In genomic region chr16:89945654-89946053, GRCh38 we compare ENCODE assay signal across 26 cellular contexts. TPM values are rescaled to one million over a fixed set of nuclear protein-coding genes. Genes with fewer than 3 reads are reported as not detected.
DNase-seq lines count a peak whose midpoint lies in the region; ATAC-seq and TF ChIP-seq lines count a peak whose summit lies in the region.
"Had no signal": no experiment of that assay in that cellular context is flagged by ENCODE, and none has a peak within 500 bp of the region (broad histone marks: within the 10 kb centered on the region; RNA-seq: fewer than 3 reads in every experiment).

No MANE protein-coding gene starts in this region.

- H3K27ac ChIP-seq in H9 (ENCODE audit: insufficient read length, low read depth, low read length): no peak overlapping the region
- H3K27ac ChIP-seq in PC-3 (ENCODE audit: low read length): no peak overlapping the region
- H3K27ac ChIP-seq in lung (ENCODE audit: low read depth in 1 of 2, low read length in 1 of 2): no peak overlapping the region
- H3K27ac ChIP-seq: colonic mucosa, heart right ventricle, KMS-11, Peyer's patch, sigmoid colon, thoracic aorta had no signal

- no CpG with 5 or more reads among the region's 7 CpGs for WGBS in H9 (ENCODE audit: extremely low coverage, insufficient read length, low lambda C conversion rate)
- 62 to 71% methylated on average over 7 of the region's 7 CpGs for WGBS in lung, 2 donors

- no peak overlapping the region for H2BK20ac ChIP-seq in H9 (ENCODE audit: low read depth, low read length, poor library complexity, severe bottlenecking)

- no peak overlapping the region for H3K23ac ChIP-seq in H9 (ENCODE audit: insufficient read length, low read depth, low read length)

- DNase-seq in DMS79 (lab: John Stamatoyannopoulos, UW): peak; percentile 21
- no peak for DNase-seq in H9
- peak; percentile 30 for DNase-seq in PC-3
- DNase-seq in lung (ENCODE audit: low spot score): peak; percentile 52
- DNase-seq in osteocyte (ENCODE audit: extremely low spot score, unreplicated experiment): no peak
- no peak for DNase-seq in medulla oblongata (ENCODE audit: extremely low spot score)
- DNase-seq in glutamatergic neuron: no peak
- DNase-seq: activated CD4-positive, CD25-positive, alpha-beta regulatory T cell treated with anti-CD3 and anti-CD28 coated beads, Interleukin-2, amount 50 U/mL, for 72 hours; activated CD8-positive, alpha-beta memory T cell treated with anti-CD3 and anti-CD28 coated beads, Interleukin-2, amount 10 ng/mL, durations not matched to agents 7 days and 5 days; AML-193; colonic mucosa; GDM1; heart right ventricle; NCI-H1092 treated with DMSO at 0.1 percent for 48 hours; NCI-H2081 treated with DMSO at 0.1 percent for 48 hours; NCI-H69; sigmoid colon; stimulated activated naive B cell treated with anti-CD40 and anti-IgM and Interleukin-4, amounts not matched to agents 10 μg/mL and 1 μg/mL and 100 μg/mL, for 72 hours; T1000 had no signal

- no peaks in the 10 kb centered on the region for H4K20me1 ChIP-seq in H9 (ENCODE audit: control insufficient read depth, insufficient read depth, insufficient read length)
- H4K20me1 ChIP-seq in PC-3 (ENCODE audit: low read length): no peaks in the 10 kb centered on the region

- H3K27ac Mint-ChIP-seq in H9 (no peak overlapping the region), osteocyte (ENCODE audit: unreplicated experiment) (no peak overlapping the region), glutamatergic neuron (ENCODE audit: unreplicated experiment) (no peak overlapping the region)
- H3K27ac Mint-ChIP-seq: activated CD8-positive, alpha-beta memory T cell treated with anti-CD3 and anti-CD28 coated beads, Interleukin-2, amount 10 ng/mL, durations not matched to agents 7 days and 5 days; activated T-helper 2 cell treated with anti-CD3 and anti-CD28 coated beads, Interferon-gamma antibody, Interleukin-2, Interleukin-4, amounts not matched to agents 10 μg/mL and 5 μg/mL and 100 μg/mL, durations not matched to agents 14 hours and 24 hours and 36 hours; brain had no signal

- H3K79me2 ChIP-seq in H9 (ENCODE audit: insufficient read depth, low read length) (no peaks in the 10 kb centered on the region), PC-3 (ENCODE audit: low read length) (no peaks in the 10 kb centered on the region)

- ATAC-seq in PC-3 (no peak), lung (ENCODE audit: insufficient read depth, low FRiP score) (no peak)
- ATAC-seq: activated CD8-positive, alpha-beta memory T cell treated with anti-CD3 and anti-CD28 coated beads, Interleukin-2, amount 10 ng/mL, durations not matched to agents 7 days and 5 days; heart right ventricle; SK-N-SH treated with all-trans-retinoic acid at 6 μM for 48 hours had no signal

- no peak overlapping the region for H3K14ac ChIP-seq in H9 (ENCODE audit: insufficient read depth, low read length)

- H2BK15ac ChIP-seq in H9 (ENCODE audit: low read depth, low read length): no peak overlapping the region

- no peak overlapping the region for H3K56ac ChIP-seq in H9 (ENCODE audit: insufficient read length, low read depth, low read length)

- peaks cover 8% of the 10 kb centered on the region; the same call in 1 of the 2 replicates for H3K27me3 ChIP-seq in H9 (ENCODE audit: insufficient read depth, low read length)
- H3K27me3 ChIP-seq in PC-3 (ENCODE audit: low read length): no peaks in the 10 kb centered on the region
- no peaks in the 10 kb centered on the region for H3K27me3 ChIP-seq in lung (ENCODE audit: control insufficient read depth, insufficient read depth)
- H3K27me3 ChIP-seq: colonic mucosa, Peyer's patch, sigmoid colon had no signal

- H3K9me3 Mint-ChIP-seq in H9 (peaks cover 0 to 4% of the 10 kb centered on the region in 2 experiments; a peak in 3 of 5 replicates), osteocyte (ENCODE audit: unreplicated experiment) (no peaks in the 10 kb centered on the region), glutamatergic neuron (ENCODE audit: unreplicated experiment) (peaks cover 15% of the 10 kb centered on the region)
- H3K9me3 Mint-ChIP-seq: activated T-helper 2 cell treated with anti-CD3 and anti-CD28 coated beads, Interferon-gamma antibody, Interleukin-2, Interleukin-4, amounts not matched to agents 10 μg/mL and 5 μg/mL and 100 μg/mL, durations not matched to agents 14 hours and 24 hours and 36 hours; brain had no signal

- CTCF ChIA-PET in PC-3 (lab: Charles Lee): no interaction called here

- H3K9ac ChIP-seq in H9 (ENCODE audit: extremely low read depth, insufficient read length, low read length) (no peak overlapping the region), PC-3 (ENCODE audit: low read length) (no peak overlapping the region)
- H3K9ac ChIP-seq: KMS-11 had no signal

- no peaks in the 10 kb centered on the region for H3K9me3 ChIP-seq in H9 (ENCODE audit: control insufficient read depth, low read depth, low read length)
- H3K9me3 ChIP-seq in PC-3 (ENCODE audit: low read length): no peaks in the 10 kb centered on the region
- H3K9me3 ChIP-seq in lung (ENCODE audit: control insufficient read depth in 2 of 2, insufficient read depth in 1 of 2, low read length in 1 of 2): no peaks in the 10 kb centered on the region
- H3K9me3 ChIP-seq: Caco-2, colonic mucosa, heart right ventricle, sigmoid colon, thoracic aorta had no signal

- POLR2A ChIA-PET in PC-3 (lab: Charles Lee; ENCODE audit: unreplicated experiment): no interaction called here

- no peak overlapping the region for H4K5ac ChIP-seq in H9 (ENCODE audit: insufficient read length, low read depth, low read length)

- H3T11ph ChIP-seq in H9 (ENCODE audit: low read length): no peak overlapping the region

- no peak overlapping the region for H4K91ac ChIP-seq in H9 (ENCODE audit: insufficient read length, low read depth, low read length)

- H3K4me1 ChIP-seq in H9 (ENCODE audit: insufficient read depth, low read length) (no peaks in the 10 kb centered on the region), PC-3 (ENCODE audit: insufficient read depth, low read length) (peaks cover 4% of the 10 kb centered on the region; the same call in 1 of the 2 replicates), lung (ENCODE audit: control insufficient read depth in 2 of 2, insufficient read depth in 2 of 2, low read length in 2 of 2) (peaks cover 0 to 11% of the 10 kb centered on the region in 2 donors)

- no peaks in the 10 kb centered on the region for H3K23me2 ChIP-seq in H9 (ENCODE audit: insufficient read length, low read depth, low read length, poor library complexity, severe bottlenecking)

- H2AFZ ChIP-seq in H9 (ENCODE audit: low read length) (no peak overlapping the region), PC-3 (ENCODE audit: low read length) (no peak overlapping the region)

- no peak overlapping the region for H4K8ac ChIP-seq in H9 (replicated peaks; ENCODE audit: insufficient read length, low read depth, low read length)

- no peaks in the 10 kb centered on the region for H3K36me3 ChIP-seq in PC-3 (ENCODE audit: low read depth, low read length)
- no peaks in the 10 kb centered on the region for H3K36me3 ChIP-seq in lung (ENCODE audit: control insufficient read depth in 2 of 2, insufficient read depth in 2 of 2, low read length in 2 of 2)
- H3K36me3 ChIP-seq: colonic mucosa, heart right ventricle, Peyer's patch, sigmoid colon, thoracic aorta had no signal

- H3F3A ChIP-seq in PC-3 (ENCODE audit: low read length, unreplicated experiment): no peaks in the 10 kb centered on the region

- no peaks in the 10 kb centered on the region for H3K79me1 ChIP-seq in H9 (ENCODE audit: insufficient read depth, low read depth, low read length, poor library complexity, severe bottlenecking)

- H3K27me3 Mint-ChIP-seq in H9 (ENCODE audit: low read depth): peaks cover 49% of the 10 kb centered on the region
- H3K27me3 Mint-ChIP-seq in osteocyte (ENCODE audit: unreplicated experiment): no peaks in the 10 kb centered on the region
- H3K27me3 Mint-ChIP-seq in glutamatergic neuron (ENCODE audit: unreplicated experiment): peaks cover 18% of the 10 kb centered on the region

- no peak overlapping the region for H2BK12ac ChIP-seq in H9 (ENCODE audit: insufficient read length, low read depth, low read length)

- no peaks in the 10 kb centered on the region; a peak in 1 of 7 replicates for H3K36me3 Mint-ChIP-seq in H9 (ENCODE audit: insufficient read depth in 1 of 3, low read depth in 3 of 3)
- H3K36me3 Mint-ChIP-seq in osteocyte (ENCODE audit: unreplicated experiment): no peaks in the 10 kb centered on the region
- peaks cover 10% of the 10 kb centered on the region for H3K36me3 Mint-ChIP-seq in glutamatergic neuron (ENCODE audit: unreplicated experiment)
- H3K36me3 Mint-ChIP-seq: activated CD8-positive, alpha-beta memory T cell treated with anti-CD3 and anti-CD28 coated beads, Interleukin-2, amount 10 ng/mL, durations not matched to agents 7 days and 5 days had no signal

- no peak overlapping the region for H2BK5ac ChIP-seq in H9 (ENCODE audit: insufficient read length, low read length)

- no peaks in the 10 kb centered on the region for H3K9me2 ChIP-seq in PC-3 (replicated peaks; ENCODE audit: low read length)

- H3K4me3 Mint-ChIP-seq in H9 (no peak overlapping the region; a peak in 1 of 5 replicates), osteocyte (ENCODE audit: unreplicated experiment) (no peak overlapping the region), glutamatergic neuron (ENCODE audit: unreplicated experiment) (no peak overlapping the region)
- H3K4me3 Mint-ChIP-seq: activated CD8-positive, alpha-beta memory T cell treated with anti-CD3 and anti-CD28 coated beads, Interleukin-2, amount 10 ng/mL, durations not matched to agents 7 days and 5 days; stimulated activated naive B cell treated with anti-CD40 and anti-IgM and Interleukin-4, amounts not matched to agents 10 μg/mL and 1 μg/mL and 100 μg/mL, for 72 hours had no signal

- peak; percentile 37; the same call in 2 of the 3 replicates for TF ChIP-seq CTCF in H9 (conservative IDR thresholded peaks at IDR 0.05)
- TF ChIP-seq CTCF in PC-3 (conservative IDR thresholded peaks at IDR 0.05; ENCODE audit: low read depth, low read length): no peak; the same call in 1 of the 2 replicates
- TF ChIP-seq CTCF in lung (IDR thresholded peaks at IDR 0.05; ENCODE audit: control extremely low read depth, extremely low read depth): no peak
- TF ChIP-seq CTCF in osteocyte (IDR thresholded peaks at IDR 0.05): no peak
- no peak for TF ChIP-seq CTCF in glutamatergic neuron (IDR thresholded peaks at IDR 0.05; ENCODE audit: partially characterized antibody, unreplicated experiment)

- intact Hi-C loops in PC-3 (cut with micrococcal nuclease): no loop called here

- no TSS peak for BruUV-seq in PC-3 (replicated peaks; lab: Mats Ljungman, UMichigan)

- H3K18ac ChIP-seq in H9 (ENCODE audit: insufficient read length, low read depth, low read length): no peak overlapping the region

- H2BK120ac ChIP-seq in H9 (ENCODE audit: low read depth, low read length, poor library complexity, severe bottlenecking): no peak overlapping the region

- H3K4me2 ChIP-seq in H9 (ENCODE audit: insufficient read depth, insufficient read length, low read length): no peak overlapping the region
- H3K4me2 ChIP-seq in PC-3 (ENCODE audit: low read length): no peak overlapping the region
- H3K4me2 ChIP-seq: KMS-11 had no signal

- H3K4me1 Mint-ChIP-seq in H9: peaks cover 0 to 8% of the 10 kb centered on the region in 2 experiments; a peak in 2 of 4 replicates
- peaks cover 15% of the 10 kb centered on the region for H3K4me1 Mint-ChIP-seq in osteocyte (ENCODE audit: unreplicated experiment)
- H3K4me1 Mint-ChIP-seq in glutamatergic neuron (ENCODE audit: low read depth, unreplicated experiment): peaks cover 2% of the 10 kb centered on the region

- H3K4me3 ChIP-seq in PC-3 (ENCODE audit: low read length) (no peak overlapping the region), lung (no peak overlapping the region)
- H3K4me3 ChIP-seq: colonic mucosa, heart right ventricle, Peyer's patch, sigmoid colon, thoracic aorta had no signal

- H2AK5ac ChIP-seq in H9 (ENCODE audit: insufficient read length, low read length): no peak overlapping the region

- H3K4ac ChIP-seq in H9 (ENCODE audit: low read depth, low read length): no peak overlapping the region

RNA-seq across cellular contexts. Expression of gene DEF8, which starts 2.9 kb away (rescaled TPM):
- total RNA-seq in H9 (2021): 53.3 and 55.8 TPM in 2 replicates
- total RNA-seq in PC-3 (2014; rRNA removed): 128 and 139 TPM in 2 replicates
- total RNA-seq in lung: 10 to 100 TPM; 43.0 to 80.9 TPM
- 10 to 100 TPM; 50.3 to 67.1 TPM for polyA plus RNA-seq in lung
- 78.7 and 82.8 TPM in 2 replicates for total RNA-seq in osteocyte
- 96.0 TPM for total RNA-seq in glutamatergic neuron (ENCODE audit: unreplicated experiment)

RNA-seq across cellular contexts. Expression of gene TUBB3, which starts 22.5 kb away (rescaled TPM):
- total RNA-seq in H9 (2021) (164 and 176 TPM in 2 replicates), PC-3 (2014; rRNA removed) (159 and 199 TPM in 2 replicates), lung (10 to 100 TPM in 1 of 2 donors, 1 to 10 TPM in 1; 6.3 to 15.6 TPM), osteocyte (84.9 and 95.8 TPM in 2 replicates), glutamatergic neuron (ENCODE audit: unreplicated experiment) (3,960 TPM)
- 10 to 100 TPM in 1 of 2 donors, 1 to 10 TPM in 1; 1.3 to 11.5 TPM for polyA plus RNA-seq in lung

RNA-seq across cellular contexts. Expression of gene MC1R, which starts 27.0 kb away (rescaled TPM):
- total RNA-seq in H9 (2021): 4.7 TPM in 2 replicates
- 4.2 and 6.1 TPM in 2 replicates for total RNA-seq in PC-3 (2014; rRNA removed)
- total RNA-seq in lung: 1 to 10 TPM; 3.8 to 7.1 TPM
- 1 to 10 TPM; 2.9 to 3.2 TPM for polyA plus RNA-seq in lung
- total RNA-seq in osteocyte: 6.5 and 6.9 TPM in 2 replicates
- total RNA-seq in glutamatergic neuron (ENCODE audit: unreplicated experiment): 12.8 TPM

Comparison
In these comparisons a context has a peak if more than half of its experiments do, and no peak if none do; other contexts are left out.
1. DNase-seq: peak in DMS79 (single experiment), PC-3 (single experiment) and lung (single experiment); none in H9 (single experiment), osteocyte (single experiment), medulla oblongata (single experiment) and glutamatergic neuron (single experiment).
2. RNA of gene TUBB3, which starts 22.5 kb away (total RNA-seq): 3,960 TPM in glutamatergic neuron (single experiment); 164 to 176 TPM in H9, 159 to 199 TPM in PC-3, 84.9 to 95.8 TPM in osteocyte and 6.3 to 15.6 TPM in lung; every median in the first group is over 10 times any median in the second.